In genomic region chr21:36535618-36536241, GRCh38 we compare ENCODE assay signal across 11 cellular contexts. TPM values are rescaled to one million over a fixed set of nuclear protein-coding genes. Genes with fewer than 3 reads are reported as not detected.
DNase-seq lines count a peak whose midpoint lies in the region; ATAC-seq and TF ChIP-seq lines count a peak whose summit lies in the region.
"Had no signal": no experiment of that assay in that cellular context is flagged by ENCODE, and none has a peak within 500 bp of the region (broad histone marks: within the 10 kb centered on the region; RNA-seq: fewer than 3 reads in every experiment).

No MANE protein-coding gene starts in this region.

- intact Hi-C loops in A673 (cut with micrococcal nuclease; ENCODE audit: unreplicated experiment) (no loop called here), prostate gland (cut with DNase I) (no loop called here)

- 33% methylated on average over 6 of the region's 6 CpGs for WGBS in prostate gland

- peak; percentile 83 for ATAC-seq in GM19025 (IDR thresholded peaks at IDR 0.05; ENCODE audit: low read depth, unreplicated experiment)
- ATAC-seq in HG02623 (IDR thresholded peaks at IDR 0.05; ENCODE audit: unreplicated experiment), result peak; percentile 66
- peak; percentile 72 for ATAC-seq in HG03565 (IDR thresholded peaks at IDR 0.05; ENCODE audit: unreplicated experiment)
- ATAC-seq: lower lobe of right lung had no signal

- no peak for TF ChIP-seq CTCF in A673 (conservative IDR thresholded peaks at IDR 0.05; ENCODE audit: low read depth, low read length)
- TF ChIP-seq CTCF in prostate gland (IDR thresholded peaks at IDR 0.05), result no peak

- CTCF ChIA-PET in A673 (lab: Charles Lee), result no interaction called here

- no TSS peak for BruUV-seq in A673 (replicated peaks; lab: Mats Ljungman, UMichigan)

- H3K9me3 ChIP-seq in A673 (ENCODE audit: low read depth, low read length, poor library complexity, severe bottlenecking) (no peaks in the 10 kb centered on the region), prostate gland (no peaks in the 10 kb centered on the region)
- H3K9me3 ChIP-seq: lower lobe of right lung had no signal

- H3K4me1 ChIP-seq in A673 (ENCODE audit: insufficient read depth, low read length, poor library complexity, severe bottlenecking) (peaks cover 7% of the 10 kb centered on the region), prostate gland (replicated peaks) (no peaks in the 10 kb centered on the region)
- H3K4me1 ChIP-seq: lower lobe of right lung had no signal

- H3K4me3 ChIP-seq in A673 (ENCODE audit: low read depth, low read length, poor library complexity, severe bottlenecking) (peak overlapping the region; percentile 4), prostate gland (no peak overlapping the region)
- H3K4me3 ChIP-seq: lower lobe of right lung, skin epidermis had no signal

- DNase-seq in A673 (ENCODE audit: low spot score), result peak; percentile 63
- no peak for DNase-seq in prostate gland (ENCODE audit: low spot score)
- DNase-seq in NCI-H2196 (lab: John Stamatoyannopoulos, UW; ENCODE audit: unreplicated experiment), result no peak
- no peak for DNase-seq in DMS153 (lab: John Stamatoyannopoulos, UW)
- DNase-seq in KG1 (lab: John Stamatoyannopoulos, UW), result no peak
- DNase-seq: lower lobe of right lung, substantia nigra had no signal

- no peak overlapping the region for H3K27ac ChIP-seq in A673 (ENCODE audit: low read depth, low read length, poor library complexity, severe bottlenecking)
- H3K27ac ChIP-seq in prostate gland, result no peak overlapping the region
- H3K27ac ChIP-seq: lower lobe of right lung, skin epidermis had no signal

- no peak for TF ChIP-seq POLR2A in prostate gland (IDR thresholded peaks at IDR 0.05)

- H3K36me3 ChIP-seq in A673 (ENCODE audit: insufficient read depth, low read length, poor library complexity, severe bottlenecking), result no peaks in the 10 kb centered on the region
- no peaks in the 10 kb centered on the region for H3K36me3 ChIP-seq in prostate gland
- H3K36me3 ChIP-seq: lower lobe of right lung had no signal

- no peaks in the 10 kb centered on the region for H3K27me3 ChIP-seq in A673 (replicated peaks; ENCODE audit: insufficient read depth, low read depth, low read length, poor library complexity)
- H3K27me3 ChIP-seq in prostate gland (replicated peaks; ENCODE audit: insufficient read depth), result no peaks in the 10 kb centered on the region

- POLR2A ChIA-PET in A673 (lab: Charles Lee; ENCODE audit: low non-redundant PET), result no interaction called here

RNA-seq across cellular contexts. Expression of gene CLDN14, which starts 55.8 kb away (rescaled TPM):
- total RNA-seq in A673 (2021) (not detected in 2 replicates), prostate gland (not detected)
- total RNA-seq: lower lobe of right lung had no signal
